In the genomic region with DNA sequence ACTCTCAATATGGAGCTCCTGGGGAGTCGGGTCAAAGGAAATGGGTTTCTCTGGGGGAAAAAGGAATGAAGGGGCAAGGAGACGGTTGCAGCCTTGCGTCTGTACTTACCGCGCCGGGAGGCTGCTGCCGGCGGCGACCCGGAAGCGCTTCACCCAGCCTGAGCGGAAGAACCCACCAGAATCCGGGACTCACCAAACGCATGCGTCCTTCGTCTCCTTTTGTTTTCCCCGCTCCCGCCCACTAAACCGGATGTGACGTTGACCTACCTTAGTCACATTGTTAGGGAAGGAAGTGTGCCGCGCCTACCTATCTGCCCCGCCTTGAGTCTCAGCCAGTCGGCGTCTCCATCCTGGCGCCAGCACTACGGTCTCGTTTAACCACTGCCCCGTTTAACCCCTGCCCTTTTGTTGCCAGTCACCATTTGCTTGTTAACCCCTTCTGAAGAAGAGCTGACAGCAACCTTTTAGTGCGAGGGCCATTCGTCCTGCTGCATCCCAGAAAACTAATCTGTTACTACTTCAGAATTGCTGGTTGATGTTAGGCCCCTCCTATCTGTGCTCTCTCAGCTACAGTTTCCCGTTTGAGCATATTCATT, we compare ENCODE assay signal across 8 cellular contexts. TPM values are rescaled to one million over a fixed set of nuclear protein-coding genes. Genes with fewer than 3 reads are reported as not detected.
DNase-seq lines count a peak whose midpoint lies in the region; ATAC-seq and TF ChIP-seq lines count a peak whose summit lies in the region.

TSS of gene ANAPC15 (minus strand) at position 155 of the 596 bp plus-strand sequence. CDS start 1,419 bp downstream, outside the sequence.

- H3K4me1 Mint-ChIP-seq in activated B cell treated with CpG ODN at 0.5 μM for 24 hours = peaks cover 25% of the 10 kb centered on the region

- H3K9me3 Mint-ChIP-seq in activated B cell treated with CpG ODN at 0.5 μM for 24 hours = no peaks in the 10 kb centered on the region

- CTCF ChIA-PET in AG04449 (lab: Yijun Ruan, JAX) = interaction anchor here (1.0 to 3.2 kb wide), 9 partner anchors 8 to 302 kb away, joined by 3 to 19 read pairs (median 4); no protein-coding TSS in a partner anchor
- CTCF ChIA-PET in activated B cell treated with CpG ODN at 0.5 μM for 24 hours (lab: Charles Lee) = interaction anchor here (1.2 to 1.7 kb wide), 3 partner anchors 31 to 88 kb away, joined by 3 to 5 read pairs (median 4); no protein-coding TSS in a partner anchor

- intact Hi-C loops in activated B cell treated with CpG ODN at 0.5 μM for 24 hours (cut with micrococcal nuclease) = loop anchor here (1.0 to 5.0 kb wide), 7 partner anchors 9 to 325 kb away; partner anchors contain the start of genes CLPB, LAMTOR1, LRRC51 and NUMA1
- intact Hi-C loops in spleen (cut with DNase I; ENCODE audit: low total_unique reads) = no loop called here

- H3K9me3 ChIP-seq in spleen = no peaks in the 10 kb centered on the region

- TF ChIP-seq CTCF in AG04449 (IDR thresholded peaks at IDR 0.05; ENCODE audit: insufficient read depth, low read length, missing control alignments) = no peak
- TF ChIP-seq CTCF in activated B cell treated with CpG ODN at 0.5 μM for 24 hours (IDR thresholded peaks at IDR 0.05) = no peak
- peak in 3 of 11 experiments; percentile 20 to 35 (median 30) for TF ChIP-seq CTCF in spleen (IDR thresholded peaks at IDR 0.05 in 8 of 11, conservative IDR thresholded peaks at IDR 0.05 in 3 of 11)

- H3K27me3 Mint-ChIP-seq in activated B cell treated with CpG ODN at 0.5 μM for 24 hours = peaks cover 14% of the 10 kb centered on the region

- 0 to 1% (median 1%) methylated on average over 32 of the region's 32 CpGs for WGBS in spleen, 5 donors

- H3K27ac ChIP-seq in caudate nucleus (ENCODE audit: low read depth, low read length) = peak within 1 kb of the TSS; percentile 99
- peak within 1 kb of the TSS; percentile 92 to 99 (median 98) for H3K27ac ChIP-seq in spleen

- H3K4me3 ChIP-seq in AG04449 (ENCODE audit: low read depth, low read length) (peak within 1 kb of the TSS; percentile 87), spleen (peak within 1 kb of the TSS; percentile 30 to 77 (median 48))

- ATAC-seq in GM18909 (IDR thresholded peaks at IDR 0.05; ENCODE audit: poor library complexity, unreplicated experiment) (peak; percentile 71), HG03175 (IDR thresholded peaks at IDR 0.05; ENCODE audit: unreplicated experiment) (peak; percentile 78), activated B cell treated with CpG ODN at 0.5 μM for 24 hours (ENCODE audit: low read depth) (peak; percentile 74)

- H3K4me1 ChIP-seq in spleen = peaks cover 5 to 33% (median 17%) of the 10 kb centered on the region in 6 donors

- H3K27ac Mint-ChIP-seq in activated B cell treated with CpG ODN at 0.5 μM for 24 hours = peak within 1 kb of the TSS; percentile 100

- peaks cover 0 to 35% (median 5%) of the 10 kb centered on the region in 6 donors for H3K36me3 ChIP-seq in spleen

- H3K36me3 Mint-ChIP-seq in activated B cell treated with CpG ODN at 0.5 μM for 24 hours (ENCODE audit: low read depth) = peaks cover 22% of the 10 kb centered on the region

- H3K4me3 Mint-ChIP-seq in activated B cell treated with CpG ODN at 0.5 μM for 24 hours = peak within 1 kb of the TSS; percentile 97

- POLR2A ChIA-PET in AG04449 (lab: Yijun Ruan, JAX) (interaction anchor here (0.6 to 1.6 kb wide), 5 partner anchors 20 to 31 kb away, joined by 3 to 4 read pairs (median 3); no protein-coding TSS in a partner anchor), activated B cell treated with CpG ODN at 0.5 μM for 24 hours (lab: Charles Lee) (interaction anchor here (0.5 to 3.1 kb wide), 17 partner anchors 10 to 219 kb away, joined by 3 to 34 read pairs (median 6); partner anchors contain the start of genes INPPL1, LAMTOR1, RNF121 and XNDC1N)

- DNase-seq in AG04449 (ENCODE audit: low read depth, low spot score) (peak; percentile 95), NCI-H226 (peak; percentile 99), activated B cell treated with CpG ODN at 0.5 μM for 24 hours (peak; percentile 90), caudate nucleus (lab: John Stamatoyannopoulos, UW) (peak; percentile 76 to 99 (median 96)), inferior parietal cortex (ENCODE audit: extremely low spot score) (peak; percentile 100), spleen (peak; percentile 97)

- H3K27me3 ChIP-seq in spleen (replicated peaks in 1 of 7) = no peaks in the 10 kb centered on the region

- TF ChIP-seq POLR2A in spleen (IDR thresholded peaks at IDR 0.05) = peak; percentile 83 to 96 (median 95)

RNA-seq across cellular contexts. Expression of gene ANAPC15, which starts in this region (rescaled TPM):
- 44.4 and 56.3 TPM in 2 replicates for total RNA-seq in activated B cell treated with CpG ODN at 0.5 μM for 24 hours
- 10 to 100 TPM; 16.5 to 33.5 (median 26.3) TPM for total RNA-seq in spleen
- polyA plus RNA-seq in spleen = 10 to 100 TPM; 49.4 to 65.6 (median 59.7) TPM

Comparison
In these comparisons a context has a peak if more than half of its experiments do, and no peak if none do; other contexts are left out.
1. Peak in every context shown above with its lines: DNase-seq, ATAC-seq, H3K4me3 ChIP-seq and H3K27ac ChIP-seq.